ENCODE assay signal across 8 cellular contexts in the genomic region with DNA sequence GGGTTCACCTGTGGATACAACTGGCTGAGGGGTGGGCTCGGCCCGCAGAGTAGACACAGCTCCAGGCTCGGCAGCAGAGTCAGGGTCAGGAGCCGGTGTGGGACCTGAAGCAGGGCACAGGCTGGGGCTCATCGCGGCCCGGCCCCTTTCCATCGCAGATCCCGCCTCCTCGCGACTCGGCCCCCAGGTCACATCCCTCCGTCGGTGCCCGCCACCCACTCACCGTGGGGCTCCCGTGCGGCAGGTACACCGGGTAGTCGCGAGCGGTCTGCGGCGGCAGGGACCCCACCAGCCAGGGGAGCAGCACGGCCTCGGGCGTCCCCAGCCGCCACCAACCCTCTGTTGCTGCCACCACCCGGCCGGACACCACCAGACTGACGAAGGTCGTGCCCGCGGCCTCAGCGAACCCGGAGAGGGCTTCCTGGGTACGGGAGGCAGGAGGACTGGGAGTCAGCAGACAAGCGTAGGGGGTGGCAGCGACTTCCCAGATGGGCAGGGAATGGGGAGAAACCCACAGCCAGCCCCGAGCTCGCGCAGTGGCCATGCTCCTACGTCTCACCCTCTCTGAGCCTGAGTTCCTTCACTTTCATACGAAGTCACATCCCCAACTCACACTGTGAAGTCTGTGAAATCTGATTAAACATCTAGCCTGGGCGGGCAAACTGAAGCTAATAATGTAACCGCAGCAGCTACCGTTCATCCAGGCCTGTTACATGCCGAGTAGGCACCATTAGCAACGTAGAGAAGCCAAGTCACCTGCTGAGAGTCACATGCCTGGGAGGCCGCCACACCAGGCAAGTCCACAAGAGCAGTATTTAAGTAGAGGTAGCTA. TPM values are rescaled to one million over a fixed set of nuclear protein-coding genes. Genes with fewer than 3 reads are reported as not detected.
DNase-seq lines count a peak whose midpoint lies in the region; ATAC-seq and TF ChIP-seq lines count a peak whose summit lies in the region.

No MANE protein-coding gene starts in this region.

- H3K4me3 ChIP-seq in HCT116 (replicated peaks in 1 of 2; ENCODE audit: low read depth in 1 of 2, low read length in 2 of 2) (peak overlapping the region; percentile 49 to 60), coronary artery (peak overlapping the region; percentile 94), left lung (peak overlapping the region; percentile 76 to 78)

- H3K9me3 Mint-ChIP-seq in WTC11: no peaks in the 10 kb centered on the region

- TF ChIP-seq CTCF in 22Rv1 (IDR thresholded peaks at IDR 0.05) (peak; percentile 38), HCT116 (IDR thresholded peaks at IDR 0.05 in 2 of 3, conservative IDR thresholded peaks at IDR 0.05 in 1 of 3; ENCODE audit: borderline replicate concordance in 1 of 3, insufficient read depth in 1 of 3, low read depth in 2 of 3, low read length in 2 of 3) (no peak), WTC11 (IDR thresholded peaks at IDR 0.05) (no peak), coronary artery (IDR thresholded peaks at IDR 0.05) (no peak), left lung (IDR thresholded peaks at IDR 0.05) (no peak)

- no peak for DNase-seq in HCT116 (ENCODE audit: low read depth, low spot score)
- DNase-seq in WTC11 (ENCODE audit: low spot score): peak; percentile 67
- DNase-seq in coronary artery (ENCODE audit: low spot score): peak; percentile 87
- DNase-seq in left lung: peak; percentile 63 to 91
- DNase-seq in stimulated activated CD4-positive, alpha-beta T cell treated with anti-CD3 and anti-CD28 coated beads, Interleukin-4, amount 100 ng/mL, for 24 hours: peak; percentile 46

- H3K36me3 Mint-ChIP-seq in WTC11: peaks cover 7% of the 10 kb centered on the region

- no peaks in the 10 kb centered on the region for H3K9me2 ChIP-seq in HCT116 (ENCODE audit: insufficient read depth)

- peaks cover 33% of the 10 kb centered on the region for H3K4me1 Mint-ChIP-seq in WTC11

- no peaks in the 10 kb centered on the region for H3K36me3 ChIP-seq in HCT116 (ENCODE audit: control insufficient read depth in 1 of 2, insufficient read depth in 2 of 2, low read length in 2 of 2)
- H3K36me3 ChIP-seq in left lung: peaks cover 0 to 21% of the 10 kb centered on the region in 2 donors

- peak; percentile 51 for ATAC-seq in HCT116
- ATAC-seq in WTC11: peak; percentile 15
- peak; percentile 46 for ATAC-seq in left lung
- ATAC-seq in GM21619 (IDR thresholded peaks at IDR 0.05; ENCODE audit: unreplicated experiment): no peak
- ATAC-seq in HG03439 (IDR thresholded peaks at IDR 0.05; ENCODE audit: unreplicated experiment): no peak

- peak overlapping the region; percentile 66 for H3K9ac ChIP-seq in HCT116 (ENCODE audit: low read length)

- TF ChIP-seq RAD21 in HCT116 (IDR thresholded peaks at IDR 0.05; ENCODE audit: low read depth): no peak

- POLR2A ChIA-PET in HCT116 (lab: Charles Lee) (no interaction called here), WTC11 (lab: Charles Lee) (interaction anchor here (1.0 to 2.1 kb wide), 4 partner anchors 10 to 67 kb away, joined by 3 to 7 read pairs (median 4); a partner anchor contains a TSS)

- peak overlapping the region; percentile 84 for H3K27ac Mint-ChIP-seq in WTC11

- H3K27me3 Mint-ChIP-seq in WTC11 (ENCODE audit: low read depth): peaks cover 5% of the 10 kb centered on the region; the same call in 1 of the 2 replicates

- H3K27me3 ChIP-seq in HCT116 (ENCODE audit: insufficient read depth, low read length): no peaks in the 10 kb centered on the region
- H3K27me3 ChIP-seq in left lung: no peaks in the 10 kb centered on the region

- peak overlapping the region; percentile 78 for H3K4me2 ChIP-seq in HCT116 (ENCODE audit: low read length)

- no peak overlapping the region for H2AFZ ChIP-seq in HCT116 (ENCODE audit: low read depth, low read length, poor library complexity, severe bottlenecking)

- H4K20me1 ChIP-seq in HCT116 (ENCODE audit: insufficient read depth): no peaks in the 10 kb centered on the region

- RAD21 ChIA-PET in HCT116 (lab: Charles Lee; ENCODE audit: low non-redundant PET in 1 of 2, low total read pairs in 2 of 2, uncharacterized antibody in 2 of 2, unreplicated experiment in 2 of 2): no interaction called here

- intact Hi-C loops in HCT116 (cut with micrococcal nuclease): loop anchor here (5.0 kb wide), 1 partner anchor 42 kb away; a partner anchor contains a TSS
- intact Hi-C loops in left lung (cut with DNase I): no loop called here

- no peak for TF ChIP-seq POLR2A in HCT116 (IDR thresholded peaks at IDR 0.05; ENCODE audit: borderline replicate concordance, extremely low read depth, insufficient read depth, insufficient read length)

- peaks cover 10 to 47% of the 10 kb centered on the region in 2 experiments for H3K4me1 ChIP-seq in HCT116 (ENCODE audit: control insufficient read depth in 1 of 2, insufficient read depth in 2 of 2, low read length in 2 of 2)
- peaks cover 7 to 30% of the 10 kb centered on the region in 2 donors for H3K4me1 ChIP-seq in left lung

- no TSS peak for BruUV-seq in HCT116 (replicated peaks; lab: Mats Ljungman, UMichigan)

- peak overlapping the region; percentile 79 for H3K4me3 Mint-ChIP-seq in WTC11

- H3K79me2 ChIP-seq in HCT116 (ENCODE audit: insufficient read depth, low read length): no peaks in the 10 kb centered on the region

- CTCF ChIA-PET in HCT116 (lab: Charles Lee) (interaction anchor here (1.2 kb wide), 1 partner anchor 92 kb away, joined by 3 read pairs; no protein-coding TSS in a partner anchor), WTC11 (lab: Charles Lee) (interaction anchor here (0.6 to 1.4 kb wide), 5 partner anchors 10 to 63 kb away, joined by 3 to 13 read pairs (median 4); a partner anchor contains a TSS)

- H3K27ac ChIP-seq in 22Rv1 (peak overlapping the region; percentile 85), HCT116 (ENCODE audit: low read depth, low read length) (peak overlapping the region; percentile 63), coronary artery (peak overlapping the region; percentile 86 to 98), left lung (peak overlapping the region; percentile 79 to 83)

- H3K9me3 ChIP-seq in HCT116 (ENCODE audit: control insufficient read depth in 1 of 2, insufficient read depth in 1 of 2, low read depth in 1 of 2, low read length in 2 of 2) (no peaks in the 10 kb centered on the region), left lung (no peaks in the 10 kb centered on the region)

TF ChIP-seq in HCT116, 20 proteins besides CTCF, POLR2A, EP300 and RAD21:
- TF ChIP-seq, protein P1, sequence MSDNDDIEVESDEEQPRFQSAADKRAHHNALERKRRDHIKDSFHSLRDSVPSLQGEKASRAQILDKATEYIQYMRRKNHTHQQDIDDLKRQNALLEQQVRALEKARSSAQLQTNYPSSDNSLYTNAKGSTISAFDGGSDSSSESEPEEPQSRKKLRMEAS (IDR thresholded peaks at IDR 0.05): peak; percentile 33; the same call in 1 of the 2 replicates
- TF ChIP-seq SIN3A (IDR thresholded peaks at IDR 0.05; ENCODE audit: low read depth): no peak

TF ChIP-seq in WTC11, 78 proteins besides CTCF, POLR2A, EP300 and RAD21 (continues in another document):
- TF ChIP-seq ZNF263 (CRISPR knock-in tag; IDR thresholded peaks at IDR 0.05; ENCODE audit: low read depth) (no peak), SMAD3 (CRISPR knock-in tag; IDR thresholded peaks at IDR 0.05; ENCODE audit: borderline replicate concordance) (0 out of 2 replicates have a peak, but pooled peaks have one; percentile 34), SP1 (CRISPR knock-in tag; conservative IDR thresholded peaks at IDR 0.05) (0 out of 2 replicates have a peak, but pooled peaks have one; percentile 26), FOXJ3 (CRISPR knock-in tag; IDR thresholded peaks at IDR 0.05; ENCODE audit: borderline replicate concordance) (no peak)
- TF ChIP-seq, protein P2, sequence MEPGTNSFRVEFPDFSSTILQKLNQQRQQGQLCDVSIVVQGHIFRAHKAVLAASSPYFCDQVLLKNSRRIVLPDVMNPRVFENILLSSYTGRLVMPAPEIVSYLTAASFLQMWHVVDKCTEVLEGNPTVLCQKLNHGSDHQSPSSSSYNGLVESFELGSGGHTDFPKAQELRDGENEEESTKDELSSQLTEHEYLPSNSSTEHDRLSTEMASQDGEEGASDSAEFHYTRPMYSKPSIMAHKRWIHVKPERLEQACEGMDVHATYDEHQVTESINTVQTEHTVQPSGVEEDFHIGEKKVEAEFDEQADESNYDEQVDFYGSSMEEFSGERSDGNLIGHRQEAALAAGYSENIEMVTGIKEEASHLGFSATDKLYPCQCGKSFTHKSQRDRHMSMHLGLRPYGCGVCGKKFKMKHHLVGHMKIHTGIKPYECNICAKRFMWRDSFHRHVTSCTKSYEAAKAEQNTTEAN (CRISPR knock-in tag; IDR thresholded peaks at IDR 0.05): peak; percentile 72; the same call in 1 of the 2 replicates
- TF ChIP-seq, protein P1 (CRISPR knock-in tag; IDR thresholded peaks at IDR 0.05): peak; percentile 62
- TF ChIP-seq, protein P3, sequence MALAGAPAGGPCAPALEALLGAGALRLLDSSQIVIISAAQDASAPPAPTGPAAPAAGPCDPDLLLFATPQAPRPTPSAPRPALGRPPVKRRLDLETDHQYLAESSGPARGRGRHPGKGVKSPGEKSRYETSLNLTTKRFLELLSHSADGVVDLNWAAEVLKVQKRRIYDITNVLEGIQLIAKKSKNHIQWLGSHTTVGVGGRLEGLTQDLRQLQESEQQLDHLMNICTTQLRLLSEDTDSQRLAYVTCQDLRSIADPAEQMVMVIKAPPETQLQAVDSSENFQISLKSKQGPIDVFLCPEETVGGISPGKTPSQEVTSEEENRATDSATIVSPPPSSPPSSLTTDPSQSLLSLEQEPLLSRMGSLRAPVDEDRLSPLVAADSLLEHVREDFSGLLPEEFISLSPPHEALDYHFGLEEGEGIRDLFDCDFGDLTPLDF (CRISPR knock-in tag; IDR thresholded peaks at IDR 0.05): no peak

RNA-seq across cellular contexts. Expression of a gene that starts 3.7 kb away (rescaled TPM):
- total RNA-seq in HCT116 (2021; ENCODE audit: unreplicated experiment) (1.1 TPM), WTC11 (2021) (35.1 to 36.3 TPM (median 35.7 TPM) in 3 replicates), left lung (10 to 100 TPM; 15.3 to 19.5 TPM)
- polyA plus RNA-seq in HCT116 (2012): 1.0 and 2.3 TPM in 2 replicates

RNA-seq across cellular contexts. Expression of a gene that starts 8.7 kb away (rescaled TPM):
- total RNA-seq in HCT116 (2021; ENCODE audit: unreplicated experiment) (77.7 TPM), WTC11 (2021) (80.2 to 81.2 TPM (median 81.2 TPM) in 3 replicates), left lung (10 to 100 TPM; 52.1 to 57.1 TPM)
- polyA plus RNA-seq in HCT116 (2012): 56.6 and 62.7 TPM in 2 replicates

RNA-seq across cellular contexts. Expression of a gene that starts 41.6 kb away (rescaled TPM):
- total RNA-seq in HCT116 (2021; ENCODE audit: unreplicated experiment) (236 TPM), WTC11 (2021) (296 to 316 TPM (median 306 TPM) in 3 replicates), left lung (100 to 1,000 TPM in 1 of 2 donors, 10 to 100 TPM in 1; 96.0 to 133 TPM)
- 179 and 183 TPM in 2 replicates for polyA plus RNA-seq in HCT116 (2012)

RNA-seq across cellular contexts. Expression of a gene that starts 42.6 kb away (rescaled TPM):
- total RNA-seq in HCT116 (2021; ENCODE audit: unreplicated experiment) (102 TPM), WTC11 (2021) (119 to 127 TPM (median 120 TPM) in 3 replicates), left lung (10 to 100 TPM; 84.9 to 87.6 TPM)
- polyA plus RNA-seq in HCT116 (2012): 92.9 and 95.3 TPM in 2 replicates

RNA-seq across cellular contexts. Expression of a gene that starts 46.3 kb away (rescaled TPM):
- total RNA-seq in HCT116 (2021; ENCODE audit: unreplicated experiment) (0.76 TPM), WTC11 (2021) (0.30 to 0.55 TPM (median 0.48 TPM) in 3 replicates), left lung (under 1 TPM in 1 of 2 donors, not detected in 1; 0.39 TPM)
- polyA plus RNA-seq in HCT116 (2012): 0.74 and 0.91 TPM in 2 replicates

Comparison
In these comparisons a context has a peak if more than half of its experiments do, and no peak if none do; other contexts are left out.
1. ATAC-seq: peak in HCT116 (single experiment), WTC11 (single experiment) and left lung (single experiment); none in GM21619 (single experiment) and HG03439 (single experiment).
2. Peak in every context shown above with its lines, with median percentiles within 50 percentile points of each other: H3K27ac ChIP-seq and H3K4me3 ChIP-seq.